1 cellular context compared by ENCODE assay signal in the genomic region with DNA sequence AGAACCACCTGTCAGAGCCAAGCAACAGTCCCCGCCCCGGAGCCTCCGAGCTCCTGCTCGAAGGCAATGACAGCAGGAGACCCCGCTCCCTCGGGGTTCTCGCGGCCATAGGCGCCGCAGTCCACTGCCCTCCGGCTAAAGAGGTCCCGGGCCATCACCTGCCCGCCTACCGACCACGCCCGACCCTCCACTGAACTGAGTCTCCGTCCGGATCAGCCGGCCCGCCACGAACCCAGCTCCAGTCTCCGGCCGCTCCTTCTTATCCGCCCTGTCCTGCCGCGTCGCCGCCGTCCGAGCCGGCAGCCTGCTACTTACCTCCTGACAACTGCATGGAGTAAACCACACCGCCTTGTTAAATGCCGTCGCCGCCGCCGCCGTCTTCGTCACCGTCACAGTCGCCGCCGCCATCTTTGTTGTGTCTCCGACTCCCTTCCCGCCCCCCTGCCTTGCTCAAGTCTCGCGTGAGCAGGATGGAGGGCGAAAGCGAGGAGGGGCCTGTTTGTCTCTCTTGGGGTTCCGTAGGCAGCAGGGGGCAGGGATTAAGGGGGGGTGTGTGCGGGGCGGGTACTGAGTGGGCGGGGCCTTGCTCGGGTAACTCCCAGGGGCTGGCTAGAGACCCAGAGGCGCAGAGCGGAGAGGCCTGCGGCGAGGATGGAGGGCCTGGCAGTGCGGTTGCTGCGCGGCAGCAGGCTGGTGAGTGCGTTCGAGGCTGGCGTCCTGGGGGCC.
A peak's percentile ranks its signal among the peaks of the same experiment; 100 is the strongest.
TF ChIP-seq lines count a peak whose summit lies in the region.

ACADSB (plus strand) TSS at position 628 of the 726 bp plus-strand sequence; CDS start at position 652, 24 bp downstream.
A gene with protein sequence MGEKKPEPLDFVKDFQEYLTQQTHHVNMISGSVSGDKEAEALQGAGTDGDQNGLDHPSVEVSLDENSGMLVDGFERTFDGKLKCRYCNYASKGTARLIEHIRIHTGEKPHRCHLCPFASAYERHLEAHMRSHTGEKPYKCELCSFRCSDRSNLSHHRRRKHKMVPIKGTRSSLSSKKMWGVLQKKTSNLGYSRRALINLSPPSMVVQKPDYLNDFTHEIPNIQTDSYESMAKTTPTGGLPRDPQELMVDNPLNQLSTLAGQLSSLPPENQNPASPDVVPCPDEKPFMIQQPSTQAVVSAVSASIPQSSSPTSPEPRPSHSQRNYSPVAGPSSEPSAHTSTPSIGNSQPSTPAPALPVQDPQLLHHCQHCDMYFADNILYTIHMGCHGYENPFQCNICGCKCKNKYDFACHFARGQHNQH (minus strand): TSS at position 417 of the 726 bp plus-strand sequence. CDS start 10,170 bp downstream, outside the sequence.

TF ChIP-seq in WTC11, 78 proteins besides CTCF, POLR2A, EP300 and RAD21 (continued from another document and continues in another):
- no peak for TF ChIP-seq AFF4 (CRISPR knock-in tag; IDR thresholded peaks at IDR 0.05; ENCODE audit: borderline replicate concordance)
- TF ChIP-seq JUN (CRISPR knock-in tag; IDR thresholded peaks at IDR 0.05), result no peak; the same call in 1 of the 2 replicates
- no peak for TF ChIP-seq PREB (CRISPR knock-in tag; IDR thresholded peaks at IDR 0.05; ENCODE audit: borderline replicate concordance)
- TF ChIP-seq SP1 (CRISPR knock-in tag; conservative IDR thresholded peaks at IDR 0.05), result peak; percentile 99
- TF ChIP-seq ZSCAN18 (CRISPR knock-in tag; IDR thresholded peaks at IDR 0.05), result no peak
- TF ChIP-seq, protein P1, sequence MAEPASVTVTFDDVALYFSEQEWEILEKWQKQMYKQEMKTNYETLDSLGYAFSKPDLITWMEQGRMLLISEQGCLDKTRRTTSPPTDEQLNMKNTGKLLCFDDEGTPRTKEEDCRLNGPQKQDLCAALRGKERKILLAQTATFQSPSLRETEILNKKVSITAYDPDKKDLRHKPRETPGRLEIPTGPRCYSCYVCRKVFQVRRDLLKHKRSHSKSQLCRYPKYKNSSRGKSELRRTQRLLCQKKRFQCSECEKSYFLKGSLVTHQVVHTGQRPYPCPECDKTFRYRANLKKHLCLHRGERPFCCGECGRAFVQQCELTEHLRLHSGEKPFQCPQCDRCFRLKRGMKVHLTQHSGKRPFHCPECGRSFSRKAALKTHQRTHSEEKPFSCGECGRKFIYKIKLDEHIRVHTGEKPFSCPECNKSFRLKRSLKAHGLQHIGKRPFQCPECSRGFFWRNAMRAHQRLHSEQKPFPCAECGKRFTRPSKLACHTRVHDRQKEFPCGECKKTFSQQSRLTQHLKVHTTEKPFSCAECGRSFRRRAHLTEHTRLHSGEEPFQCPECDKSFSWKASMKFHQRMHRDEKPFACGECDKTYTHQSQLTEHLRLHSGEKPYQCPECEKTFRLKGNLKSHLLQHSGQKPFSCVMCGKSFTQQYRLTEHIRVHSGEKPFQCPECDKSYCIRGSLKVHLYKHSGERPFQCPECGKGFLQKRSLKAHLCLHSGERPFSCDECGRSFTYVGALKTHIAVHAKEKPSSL (CRISPR knock-in tag; conservative IDR thresholded peaks at IDR 0.05), result no peak
- 0 out of 2 replicates have a peak, but pooled peaks have one; percentile 48 for TF ChIP-seq RELA (CRISPR knock-in tag; IDR thresholded peaks at IDR 0.05; ENCODE audit: borderline replicate concordance)
- no peak for TF ChIP-seq GTF2I (CRISPR knock-in tag; conservative IDR thresholded peaks at IDR 0.05)
- TF ChIP-seq ZNF423 (CRISPR knock-in tag; IDR thresholded peaks at IDR 0.05), result no peak
- TF ChIP-seq ARID4B (CRISPR knock-in tag; IDR thresholded peaks at IDR 0.05; ENCODE audit: borderline replicate concordance), result peak; percentile 75; the same call in 1 of the 2 replicates
- TF ChIP-seq FOXK1 (CRISPR knock-in tag; IDR thresholded peaks at IDR 0.05), result peak; percentile 98
- TF ChIP-seq, protein P2, sequence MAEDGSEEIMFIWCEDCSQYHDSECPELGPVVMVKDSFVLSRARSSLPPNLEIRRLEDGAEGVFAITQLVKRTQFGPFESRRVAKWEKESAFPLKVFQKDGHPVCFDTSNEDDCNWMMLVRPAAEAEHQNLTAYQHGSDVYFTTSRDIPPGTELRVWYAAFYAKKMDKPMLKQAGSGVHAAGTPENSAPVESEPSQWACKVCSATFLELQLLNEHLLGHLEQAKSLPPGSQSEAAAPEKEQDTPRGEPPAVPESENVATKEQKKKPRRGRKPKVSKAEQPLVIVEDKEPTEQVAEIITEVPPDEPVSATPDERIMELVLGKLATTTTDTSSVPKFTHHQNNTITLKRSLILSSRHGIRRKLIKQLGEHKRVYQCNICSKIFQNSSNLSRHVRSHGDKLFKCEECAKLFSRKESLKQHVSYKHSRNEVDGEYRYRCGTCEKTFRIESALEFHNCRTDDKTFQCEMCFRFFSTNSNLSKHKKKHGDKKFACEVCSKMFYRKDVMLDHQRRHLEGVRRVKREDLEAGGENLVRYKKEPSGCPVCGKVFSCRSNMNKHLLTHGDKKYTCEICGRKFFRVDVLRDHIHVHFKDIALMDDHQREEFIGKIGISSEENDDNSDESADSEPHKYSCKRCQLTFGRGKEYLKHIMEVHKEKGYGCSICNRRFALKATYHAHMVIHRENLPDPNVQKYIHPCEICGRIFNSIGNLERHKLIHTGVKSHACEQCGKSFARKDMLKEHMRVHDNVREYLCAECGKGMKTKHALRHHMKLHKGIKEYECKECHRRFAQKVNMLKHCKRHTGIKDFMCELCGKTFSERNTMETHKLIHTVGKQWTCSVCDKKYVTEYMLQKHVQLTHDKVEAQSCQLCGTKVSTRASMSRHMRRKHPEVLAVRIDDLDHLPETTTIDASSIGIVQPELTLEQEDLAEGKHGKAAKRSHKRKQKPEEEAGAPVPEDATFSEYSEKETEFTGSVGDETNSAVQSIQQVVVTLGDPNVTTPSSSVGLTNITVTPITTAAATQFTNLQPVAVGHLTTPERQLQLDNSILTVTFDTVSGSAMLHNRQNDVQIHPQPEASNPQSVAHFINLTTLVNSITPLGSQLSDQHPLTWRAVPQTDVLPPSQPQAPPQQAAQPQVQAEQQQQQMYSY (CRISPR knock-in tag; IDR thresholded peaks at IDR 0.05), result no peak
- TF ChIP-seq CBFB (CRISPR knock-in tag; IDR thresholded peaks at IDR 0.05; ENCODE audit: low read depth), result 0 out of 2 replicates have a peak, but pooled peaks have one; percentile 70
- TF ChIP-seq, protein P3, sequence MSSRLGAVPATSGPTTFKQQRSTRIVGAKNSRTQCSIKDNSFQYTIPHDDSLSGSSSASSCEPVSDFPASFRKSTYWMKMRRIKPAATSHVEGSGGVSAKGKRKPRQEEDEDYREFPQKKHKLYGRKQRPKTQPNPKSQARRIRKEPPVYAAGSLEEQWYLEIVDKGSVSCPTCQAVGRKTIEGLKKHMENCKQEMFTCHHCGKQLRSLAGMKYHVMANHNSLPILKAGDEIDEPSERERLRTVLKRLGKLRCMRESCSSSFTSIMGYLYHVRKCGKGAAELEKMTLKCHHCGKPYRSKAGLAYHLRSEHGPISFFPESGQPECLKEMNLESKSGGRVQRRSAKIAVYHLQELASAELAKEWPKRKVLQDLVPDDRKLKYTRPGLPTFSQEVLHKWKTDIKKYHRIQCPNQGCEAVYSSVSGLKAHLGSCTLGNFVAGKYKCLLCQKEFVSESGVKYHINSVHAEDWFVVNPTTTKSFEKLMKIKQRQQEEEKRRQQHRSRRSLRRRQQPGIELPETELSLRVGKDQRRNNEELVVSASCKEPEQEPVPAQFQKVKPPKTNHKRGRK (CRISPR knock-in tag; IDR thresholded peaks at IDR 0.05; ENCODE audit: borderline replicate concordance), result no peak
- TF ChIP-seq, protein P4, sequence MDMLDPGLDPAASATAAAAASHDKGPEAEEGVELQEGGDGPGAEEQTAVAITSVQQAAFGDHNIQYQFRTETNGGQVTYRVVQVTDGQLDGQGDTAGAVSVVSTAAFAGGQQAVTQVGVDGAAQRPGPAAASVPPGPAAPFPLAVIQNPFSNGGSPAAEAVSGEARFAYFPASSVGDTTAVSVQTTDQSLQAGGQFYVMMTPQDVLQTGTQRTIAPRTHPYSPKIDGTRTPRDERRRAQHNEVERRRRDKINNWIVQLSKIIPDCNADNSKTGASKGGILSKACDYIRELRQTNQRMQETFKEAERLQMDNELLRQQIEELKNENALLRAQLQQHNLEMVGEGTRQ (CRISPR knock-in tag; IDR thresholded peaks at IDR 0.05), result no peak
- peak; percentile 91 for TF ChIP-seq E2F5 (CRISPR knock-in tag; IDR thresholded peaks at IDR 0.05)
- TF ChIP-seq OVOL2 (CRISPR knock-in tag; IDR thresholded peaks at IDR 0.05; ENCODE audit: borderline replicate concordance), result no peak
- TF ChIP-seq NR1H2 (CRISPR knock-in tag; IDR thresholded peaks at IDR 0.05), result no peak
- TF ChIP-seq ZNF416 (CRISPR knock-in tag; IDR thresholded peaks at IDR 0.05), result no peak
- TF ChIP-seq ATF2 (CRISPR knock-in tag; IDR thresholded peaks at IDR 0.05; ENCODE audit: borderline replicate concordance, low read depth), result no peak
- TF ChIP-seq EMX1 (CRISPR knock-in tag; IDR thresholded peaks at IDR 0.05), result no peak
